ENCODE assay signal across 8 cellular contexts in the genomic region with DNA sequence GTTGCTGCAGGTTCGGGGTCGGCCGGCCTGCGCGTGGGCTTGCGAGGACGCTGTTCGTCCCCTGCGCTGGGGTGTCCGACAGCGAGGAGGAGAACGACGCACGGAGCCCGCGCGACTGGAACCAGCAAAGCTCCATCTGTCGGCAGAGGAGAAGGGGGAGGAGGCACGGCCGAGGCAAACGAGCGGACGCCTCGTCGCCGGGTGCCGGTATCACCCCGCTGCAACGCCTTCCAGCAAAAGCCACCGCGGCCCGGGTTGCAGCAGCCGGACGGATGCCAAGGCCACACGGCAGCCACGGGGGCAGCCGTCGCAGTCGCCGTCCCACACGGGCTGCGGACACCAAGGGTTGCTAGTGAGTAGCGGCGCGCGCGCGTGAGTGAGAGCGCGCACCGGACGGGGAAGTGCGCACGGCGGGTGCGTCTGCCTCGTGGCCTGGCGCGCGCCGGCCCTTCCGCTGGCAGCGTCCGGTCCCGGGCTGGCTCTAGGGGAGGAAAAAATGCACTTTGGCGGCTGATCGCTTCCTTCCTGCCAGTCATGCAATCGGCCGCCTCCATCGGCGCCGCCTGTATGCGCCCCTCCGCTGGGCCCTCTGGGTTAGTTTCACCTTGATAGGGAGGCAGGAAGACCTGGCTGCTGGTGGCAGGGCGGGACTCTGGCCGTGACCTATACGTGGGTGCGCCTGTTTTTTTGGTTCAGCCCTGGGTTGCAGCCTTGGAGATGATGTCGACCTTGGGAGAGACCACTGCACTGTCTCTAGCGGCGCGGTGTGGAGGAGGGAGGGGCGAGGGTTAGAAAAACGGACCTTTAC. TPM values are rescaled to one million over a fixed set of nuclear protein-coding genes. Genes with fewer than 3 reads are reported as not detected.
A peak's percentile ranks its signal among the peaks of the same experiment; 100 is the strongest.
DNase-seq lines count a peak whose midpoint lies in the region; ATAC-seq lines count a peak whose summit lies in the region.

No MANE protein-coding gene starts in this region.

- peak overlapping the region; percentile 99 for H3K4me3 Mint-ChIP-seq in activated CD8-positive, alpha-beta memory T cell treated with anti-CD3 and anti-CD28 coated beads, Interleukin-2, amount 10 ng/mL, durations not matched to agents 7 days and 5 days

- peak overlapping the region; percentile 37 for H3K27ac ChIP-seq in mesodermal cell (ENCODE audit: low read depth, low read length, severe bottlenecking)

- H3K4me1 Mint-ChIP-seq in activated CD8-positive, alpha-beta memory T cell treated with anti-CD3 and anti-CD28 coated beads, Interleukin-2, amount 10 ng/mL, durations not matched to agents 7 days and 5 days: peaks cover 57% of the 10 kb centered on the region

- H3K4me3 ChIP-seq in endocrine pancreas (ENCODE audit: control insufficient read depth, insufficient read depth, low read length) (peak overlapping the region; percentile 86), mesodermal cell (ENCODE audit: extremely low read depth, insufficient read depth, low read length, poor library complexity, severe bottlenecking) (peak overlapping the region; percentile 51)

- H3K36me3 ChIP-seq in endocrine pancreas (ENCODE audit: control insufficient read depth, insufficient read depth, low read length) (no peaks in the 10 kb centered on the region), mesodermal cell (ENCODE audit: control insufficient read depth, insufficient read depth, low read length) (no peaks in the 10 kb centered on the region)

- H3K4me1 ChIP-seq in endocrine pancreas (ENCODE audit: control insufficient read depth, insufficient read depth, low read length): peaks cover 20% of the 10 kb centered on the region
- H3K4me1 ChIP-seq in mesodermal cell (ENCODE audit: control insufficient read depth, insufficient read depth, low read length, poor library complexity, severe bottlenecking): peaks cover 17% of the 10 kb centered on the region

- 0 to 1% methylated on average over 57 to 62 of the region's 84 CpGs for WGBS in mesodermal cell (ENCODE audit: insufficient coverage in 2 of 2), 2 experiments

- peak overlapping the region; percentile 83 for H3K9ac ChIP-seq in endocrine pancreas (ENCODE audit: control insufficient read depth, insufficient read depth, low read length)

- DNase-seq in C1 segment of cervical spinal cord (lab: John Stamatoyannopoulos, UW) (peak in 13 of 14 donors; percentile 54 to 93 (median 85)), NCI-H82 treated with DMSO at 0.1 percent for 48 hours (lab: John Stamatoyannopoulos, UW; ENCODE audit: unreplicated experiment) (peak; percentile 31)
- peak; percentile 92 for DNase-seq in activated CD8-positive, alpha-beta memory T cell treated with anti-CD3 and anti-CD28 coated beads, Interleukin-2, amount 10 ng/mL, durations not matched to agents 7 days and 5 days
- DNase-seq in stimulated activated CD8-positive, alpha-beta memory T cell treated with anti-CD3 and anti-CD28 coated beads, Interleukin-15, amount 100 ng/mL, for 24 hours (ENCODE audit: low read depth): peak; percentile 47

- no peaks in the 10 kb centered on the region for H3K27me3 Mint-ChIP-seq in activated CD8-positive, alpha-beta memory T cell treated with anti-CD3 and anti-CD28 coated beads, Interleukin-2, amount 10 ng/mL, durations not matched to agents 7 days and 5 days

- H3K9me3 ChIP-seq in endocrine pancreas (ENCODE audit: control insufficient read depth, low read length) (no peaks in the 10 kb centered on the region), mesodermal cell (ENCODE audit: control insufficient read depth, low read length) (no peaks in the 10 kb centered on the region)

- peak overlapping the region; percentile 99 for H3K27ac Mint-ChIP-seq in activated CD8-positive, alpha-beta memory T cell treated with anti-CD3 and anti-CD28 coated beads, Interleukin-2, amount 10 ng/mL, durations not matched to agents 7 days and 5 days

- ATAC-seq in GM19025 (IDR thresholded peaks at IDR 0.05; ENCODE audit: low read depth, unreplicated experiment) (peak; percentile 80), HG03196 (IDR thresholded peaks at IDR 0.05; ENCODE audit: unreplicated experiment) (peak; percentile 71)
- ATAC-seq in activated CD8-positive, alpha-beta memory T cell treated with anti-CD3 and anti-CD28 coated beads, Interleukin-2, amount 10 ng/mL, durations not matched to agents 7 days and 5 days: peak; percentile 79

- CTCF ChIA-PET in activated CD8-positive, alpha-beta memory T cell treated with anti-CD3 and anti-CD28 coated beads, Interleukin-2, amount 10 ng/mL, durations not matched to agents 7 days and 5 days (lab: Charles Lee): interaction anchor here (0.8 to 4.0 kb wide), 17 partner anchors 8 to 297 kb away, joined by 3 to 39 read pairs (median 4); a partner anchor contains a TSS

- H3K36me3 Mint-ChIP-seq in activated CD8-positive, alpha-beta memory T cell treated with anti-CD3 and anti-CD28 coated beads, Interleukin-2, amount 10 ng/mL, durations not matched to agents 7 days and 5 days: peaks cover 39% of the 10 kb centered on the region

- H3K27me3 ChIP-seq in endocrine pancreas (ENCODE audit: control insufficient read depth, insufficient read depth, low read length): no peaks in the 10 kb centered on the region

- H3K9me3 Mint-ChIP-seq in activated CD8-positive, alpha-beta memory T cell treated with anti-CD3 and anti-CD28 coated beads, Interleukin-2, amount 10 ng/mL, durations not matched to agents 7 days and 5 days (ENCODE audit: low read depth): peaks cover 2% of the 10 kb centered on the region

RNA-seq across cellular contexts. Expression of a gene that starts 0.4 kb away (rescaled TPM):
- total RNA-seq in activated CD8-positive, alpha-beta memory T cell treated with anti-CD3 and anti-CD28 coated beads, Interleukin-2, amount 10 ng/mL, durations not matched to agents 7 days and 5 days: 10 to 100 TPM; 29.2 to 53.0 TPM
- polyA plus RNA-seq in mesodermal cell (2013, experiment 1 of 2): 1.3 TPM
- 0.96 TPM for polyA plus RNA-seq in mesodermal cell (2013, experiment 2 of 2)

RNA-seq across cellular contexts. Expression of a gene that starts 28.8 kb away (rescaled TPM):
- total RNA-seq in activated CD8-positive, alpha-beta memory T cell treated with anti-CD3 and anti-CD28 coated beads, Interleukin-2, amount 10 ng/mL, durations not matched to agents 7 days and 5 days: under 1 TPM in 1 of 2 experiments, not detected in 1; 0.37 TPM
- not detected for polyA plus RNA-seq in mesodermal cell (2013, experiment 1 of 2)
- not detected for polyA plus RNA-seq in mesodermal cell (2013, experiment 2 of 2)

Comparison
In these comparisons a context has a peak if more than half of its experiments do, and no peak if none do; other contexts are left out.
1. Peak in every context shown above with its lines: DNase-seq, ATAC-seq, H3K4me3 ChIP-seq and H3K27ac ChIP-seq.
2. DNase-seq: peak in every context shown above with its lines; median percentile 92 in activated CD8-positive, alpha-beta memory T cell treated with anti-CD3 and anti-CD28 coated beads, Interleukin-2, amount 10 ng/mL, durations not matched to agents 7 days and 5 days; 85 in C1 segment of cervical spinal cord; 47 in stimulated activated CD8-positive, alpha-beta memory T cell treated with anti-CD3 and anti-CD28 coated beads, Interleukin-15, amount 100 ng/mL, for 24 hours; 31 in NCI-H82 treated with DMSO at 0.1 percent for 48 hours.